Comparison of ENCODE assay signal across 15 cellular contexts in the genomic region with DNA sequence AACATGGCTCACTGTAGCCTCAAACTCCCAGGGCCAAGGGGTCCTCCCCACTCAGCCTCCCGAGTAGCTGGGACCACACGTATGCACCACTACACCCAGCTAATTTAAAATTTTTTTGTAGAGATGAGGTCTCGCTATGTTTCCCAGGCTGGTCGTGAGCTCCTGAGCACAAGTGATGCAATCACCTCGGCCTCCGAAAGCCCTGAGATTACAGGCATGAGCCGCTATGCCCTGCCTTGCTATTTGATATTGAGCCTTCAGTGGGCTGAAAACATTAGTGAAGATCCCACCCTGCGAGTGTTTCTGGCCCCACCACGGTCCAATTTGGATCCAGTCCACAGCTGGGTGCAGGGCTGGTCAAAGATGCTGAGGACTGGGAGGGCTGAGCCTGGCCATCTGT.
A peak's percentile ranks its signal among the peaks of the same experiment; 100 is the strongest.
DNase-seq lines count a peak whose midpoint lies in the region; ATAC-seq, FAIRE-seq and TF ChIP-seq lines count a peak whose summit lies in the region.
"Had no signal": no experiment of that assay in that cellular context is flagged by ENCODE, and none has a peak within 500 bp of the region (broad histone marks: within the 10 kb centered on the region; RNA-seq: fewer than 3 reads in every experiment).

No MANE protein-coding gene starts in this region.

- H2AK5ac ChIP-seq in IMR-90 (ENCODE audit: low read depth, low read length): no peak overlapping the region; the same call in 1 of the 2 replicates

- dilution Hi-C loops in IMR-90 (cut with HindIII; ENCODE audit: low sequenced_read_pairs, unreplicated experiment): no loop called here

- no peak for FAIRE-seq in K562 (lab: Jason Lieb, UNC)
- FAIRE-seq: D721Med, G401.6, GM12891, GM19239 had no signal

- H3K4ac ChIP-seq in IMR-90 (ENCODE audit: low read depth, low read length): no peak overlapping the region

- ATAC-seq in IMR-90 (ENCODE audit: low read depth): no peak
- ATAC-seq in K562: no peak; the same call in 2 of the 3 replicates
- ATAC-seq in heart right ventricle: no peak

- CTCF ChIA-PET in A673 (lab: Charles Lee) (interaction anchor here (1.0 to 2.9 kb wide), 2 partner anchors 126 to 224 kb away, joined by 3 to 22 read pairs; no protein-coding TSS in a partner anchor), IMR-90 (lab: Yijun Ruan, JAX) (no interaction called here), K562 (lab: Yijun Ruan, JAX; ENCODE audit: low intra/inter-chr PET ratio) (no interaction called here)

- no peak for DNase-seq in A673 (ENCODE audit: low spot score)
- DNase-seq in IMR-90: no peak
- peak in 1 of 4 experiments; percentile 1 for DNase-seq in K562 (ENCODE audit: extremely low read depth in 1 of 4, low spot score in 3 of 4)
- DNase-seq in posterior vena cava (ENCODE audit: low spot score): peak; percentile 46
- DNase-seq in heart right ventricle: no peak
- DNase-seq in stimulated activated CD4-positive, alpha-beta T cell treated with anti-CD3 and anti-CD28 coated beads, Interleukin-12 subunit alpha, Interleukin-12 subunit beta, amount 100 ng/mL, for 4 hours: no peak
- DNase-seq: ACHN; Caco-2; CD4-positive, alpha-beta T cell had no signal

- H4K5ac ChIP-seq in IMR-90 (ENCODE audit: low read depth, low read length): no peak overlapping the region

- no peak overlapping the region for H2BK120ac ChIP-seq in IMR-90 (ENCODE audit: low read depth, low read length)

- TF ChIP-seq RAD21 in IMR-90 (IDR thresholded peaks at IDR 0.05; ENCODE audit: low read length): no peak
- TF ChIP-seq RAD21 in K562 (CRISPR knock-in tag; conservative IDR thresholded peaks at IDR 0.05 in 1 of 2, IDR thresholded peaks at IDR 0.05 in 1 of 2): no peak

- H3K9me3 ChIP-seq in A673 (ENCODE audit: low read depth, low read length, poor library complexity, severe bottlenecking) (no peaks in the 10 kb centered on the region), IMR-90 (ENCODE audit: control insufficient read depth, insufficient read depth, low read length) (no peaks in the 10 kb centered on the region), K562 (replicated peaks; ENCODE audit: control insufficient read depth, insufficient read depth, low read depth, low read length) (no peaks in the 10 kb centered on the region), heart right ventricle (no peaks in the 10 kb centered on the region)
- H3K9me3 ChIP-seq: Caco-2, HAP-1 had no signal

- peaks cover 24% of the 10 kb centered on the region for H3K36me3 ChIP-seq in A673 (ENCODE audit: insufficient read depth, low read length, poor library complexity, severe bottlenecking)
- no peaks in the 10 kb centered on the region for H3K36me3 ChIP-seq in IMR-90 (ENCODE audit: control insufficient read depth, insufficient read depth, low read length)
- H3K36me3 ChIP-seq in K562 (ENCODE audit: control insufficient read depth, insufficient read depth, low read length): no peaks in the 10 kb centered on the region
- H3K36me3 ChIP-seq in heart right ventricle: no peaks in the 10 kb centered on the region
- H3K36me3 ChIP-seq: HAP-1 had no signal

- H3K9me1 ChIP-seq in IMR-90 (ENCODE audit: insufficient read depth, low read length): no peaks in the 10 kb centered on the region
- H3K9me1 ChIP-seq in K562 (ENCODE audit: control insufficient read depth, insufficient read depth, low read length): no peaks in the 10 kb centered on the region

- H2BK20ac ChIP-seq in IMR-90 (ENCODE audit: low read depth, low read length): no peak overlapping the region

- BruUV-seq in A673 (replicated peaks; lab: Mats Ljungman, UMichigan) (no TSS peak), IMR-90 (replicated peaks; lab: Mats Ljungman, UMichigan) (no TSS peak), K562 (replicated peaks; lab: Mats Ljungman, UMichigan) (no TSS peak)

- H3K4me2 ChIP-seq in IMR-90 (ENCODE audit: low read depth, low read length): no peak overlapping the region
- H3K4me2 ChIP-seq in K562 (ENCODE audit: insufficient read depth, low read length): no peak overlapping the region

- H2BK15ac ChIP-seq in IMR-90 (ENCODE audit: low read depth, low read length): no peak overlapping the region

- H2AFZ ChIP-seq in IMR-90 (replicated peaks; ENCODE audit: low read length, poor library complexity) (no peak overlapping the region), K562 (ENCODE audit: low read depth, low read length) (no peak overlapping the region)

- no peak overlapping the region for H4K8ac ChIP-seq in IMR-90 (ENCODE audit: low read depth in 2 of 2, low read length in 2 of 2)

- no peak overlapping the region for H3K23ac ChIP-seq in IMR-90 (ENCODE audit: low read depth, low read length)

- H3K18ac ChIP-seq in IMR-90 (ENCODE audit: low read depth, low read length): no peak overlapping the region

- no peak overlapping the region for H2AK9ac ChIP-seq in IMR-90 (replicated peaks; ENCODE audit: low read depth, low read length, poor library complexity)

- intact Hi-C loops in A673 (cut with micrococcal nuclease; ENCODE audit: unreplicated experiment): loop anchor here (10.0 kb wide), 1 partner anchor 429 kb away; no protein-coding TSS in a partner anchor
- intact Hi-C loops in IMR-90 (cut with micrococcal nuclease): loop anchor here (10.0 kb wide), 1 partner anchor 439 kb away; no protein-coding TSS in a partner anchor
- intact Hi-C loops in K562 (cut with micrococcal nuclease): loop anchor here (10.0 kb wide), 3 partner anchors 81 to 439 kb away; a partner anchor contains a TSS
- intact Hi-C loops in posterior vena cava (cut with DNase I): no loop called here
- intact Hi-C loops in heart right ventricle (cut with DNase I): loop anchor here in 5 of 10 donors (10.0 kb wide), 3 partner anchors 81 to 221 kb away; a partner anchor contains a TSS

- no peaks in the 10 kb centered on the region for H3K79me2 ChIP-seq in K562 (ENCODE audit: control insufficient read depth, insufficient read depth, low read length)

- no peak overlapping the region for H3K14ac ChIP-seq in IMR-90 (replicated peaks; ENCODE audit: low read depth, low read length)

- H3K4me3 ChIP-seq in A673 (ENCODE audit: low read depth, low read length, poor library complexity, severe bottlenecking) (no peak overlapping the region), IMR-90 (ENCODE audit: insufficient read depth, low read depth, low read length) (no peak overlapping the region), K562 (no peak overlapping the region), heart right ventricle (no peak overlapping the region)
- H3K4me3 ChIP-seq: HAP-1 had no signal

- WGBS in IMR-90 (ENCODE audit: extremely low coverage in 2 of 2, insufficient read length in 1 of 2), 2 experiments: 68% methylated on average over 4 of the region's 9 CpGs; no CpG with 5 or more reads in 1 of the 2 experiments
- 23% methylated on average over 7 of the region's 9 CpGs for WGBS in K562 (ENCODE audit: insufficient coverage, low coverage, missing lambda C conversion rate)
- WGBS in heart right ventricle, 2 donors: 84 to 87% methylated on average over 9 of the region's 9 CpGs

- no peaks in the 10 kb centered on the region for H3K27me3 ChIP-seq in A673 (replicated peaks; ENCODE audit: insufficient read depth, low read depth, low read length, poor library complexity)
- 0 out of 2 replicates have a peak, but pooled peaks cover 3% of the 10 kb centered on the region for H3K27me3 ChIP-seq in IMR-90 (ENCODE audit: control insufficient read depth, insufficient read depth, low read length)
- H3K27me3 ChIP-seq in K562 (ENCODE audit: control insufficient read depth in 2 of 2, insufficient read depth in 2 of 2, low read length in 2 of 2): peaks cover 2 to 5% of the 10 kb centered on the region in 2 experiments; a peak in 3 of 5 replicates
- no peaks in the 10 kb centered on the region for H3K27me3 ChIP-seq in heart right ventricle

- TF ChIP-seq POLR2A in IMR-90 (IDR thresholded peaks at IDR 0.05; ENCODE audit: low read depth, low read length) (no peak), K562 (conservative IDR thresholded peaks at IDR 0.05) (no peak)

- no peak overlapping the region for H2BK5ac ChIP-seq in IMR-90 (ENCODE audit: low read depth, low read length, poor library complexity, severe bottlenecking)

- H3K27ac ChIP-seq in A673 (ENCODE audit: low read depth, low read length, poor library complexity, severe bottlenecking): peak overlapping the region; percentile 68
- no peak overlapping the region for H3K27ac ChIP-seq in IMR-90 (ENCODE audit: insufficient read depth, low read length)
- no peak overlapping the region for H3K27ac ChIP-seq in K562 (ENCODE audit: extremely low read depth, low read depth, low read length)
- H3K27ac ChIP-seq in heart right ventricle: no peak overlapping the region
- H3K27ac ChIP-seq: C4-2B had no signal

- in situ Hi-C loops in IMR-90 (cut with MboI; ENCODE audit: low sequenced_read_pairs): no loop called here
- in situ Hi-C loops in K562 (cut with MboI): loop anchor here (10.0 kb wide), 1 partner anchor 429 kb away; no protein-coding TSS in a partner anchor

- H3K4me1 ChIP-seq in A673 (ENCODE audit: insufficient read depth, low read length, poor library complexity, severe bottlenecking) (peaks cover 25% of the 10 kb centered on the region), IMR-90 (ENCODE audit: control insufficient read depth, insufficient read depth, low read length) (no peaks in the 10 kb centered on the region), K562 (replicated peaks in 1 of 2; ENCODE audit: control insufficient read depth in 2 of 2, insufficient read depth in 2 of 2, low read length in 2 of 2) (peaks cover 4% of the 10 kb centered on the region in 2 experiments; a peak in 2 of 5 replicates), heart right ventricle (peaks cover 0 to 7% (median 0%) of the 10 kb centered on the region in 9 donors)
- H3K4me1 ChIP-seq: Caco-2, HAP-1 had no signal

- no peaks in the 10 kb centered on the region for H3K79me1 ChIP-seq in IMR-90 (ENCODE audit: low read depth in 1 of 2, low read length in 2 of 2)

- H4K91ac ChIP-seq in IMR-90 (ENCODE audit: insufficient read depth, low read depth, low read length): no peak overlapping the region

- TF ChIP-seq CTCF in A673 (conservative IDR thresholded peaks at IDR 0.05; ENCODE audit: low read depth, low read length): no peak
- TF ChIP-seq CTCF in IMR-90 (conservative IDR thresholded peaks at IDR 0.05; ENCODE audit: low read depth, low read length): no peak
- TF ChIP-seq CTCF in K562 (IDR thresholded peaks at IDR 0.05 in 2 of 3, conservative IDR thresholded peaks at IDR 0.05 in 1 of 3; ENCODE audit: insufficient read depth in 2 of 3, low read depth in 1 of 3, low read length in 3 of 3): no peak
- TF ChIP-seq CTCF in heart right ventricle (IDR thresholded peaks at IDR 0.05): no peak

- POLR2A ChIA-PET in A673 (lab: Charles Lee; ENCODE audit: low non-redundant PET): no interaction called here
- POLR2A ChIA-PET in IMR-90 (lab: Charles Lee; ENCODE audit: unreplicated experiment): no interaction called here
- POLR2A ChIA-PET in K562 (lab: Yijun Ruan, JAX): interaction anchor here (0.9 kb wide), 1 partner anchor 129 kb away, joined by 4 read pairs; no protein-coding TSS in a partner anchor

- H3K9ac ChIP-seq in IMR-90 (ENCODE audit: low read depth, low read length) (no peak overlapping the region), K562 (ENCODE audit: insufficient read depth in 1 of 2, low read depth in 2 of 2, low read length in 2 of 2) (no peak overlapping the region)

- TF ChIP-seq EP300 in K562 (IDR thresholded peaks at IDR 0.05; ENCODE audit: low read length): no peak

- H3K56ac ChIP-seq in IMR-90 (ENCODE audit: extremely low read depth, insufficient read depth, low read length): no peak overlapping the region

- H4K20me1 ChIP-seq in IMR-90 (ENCODE audit: insufficient read depth, low read length) (no peaks in the 10 kb centered on the region; the same call in 1 of the 2 replicates), K562 (replicated peaks; ENCODE audit: control insufficient read depth, insufficient read depth, low read length) (no peaks in the 10 kb centered on the region)

Comparison
In these comparisons a context has a peak if more than half of its experiments do, and no peak if none do; other contexts are left out.
1. intact Hi-C loops: an anchor here in A673 (10.0 kb wide), IMR-90 (10.0 kb wide) and K562 (10.0 kb wide); none called in posterior vena cava.